33 cellular contexts compared by ENCODE assay signal in the genomic region with DNA sequence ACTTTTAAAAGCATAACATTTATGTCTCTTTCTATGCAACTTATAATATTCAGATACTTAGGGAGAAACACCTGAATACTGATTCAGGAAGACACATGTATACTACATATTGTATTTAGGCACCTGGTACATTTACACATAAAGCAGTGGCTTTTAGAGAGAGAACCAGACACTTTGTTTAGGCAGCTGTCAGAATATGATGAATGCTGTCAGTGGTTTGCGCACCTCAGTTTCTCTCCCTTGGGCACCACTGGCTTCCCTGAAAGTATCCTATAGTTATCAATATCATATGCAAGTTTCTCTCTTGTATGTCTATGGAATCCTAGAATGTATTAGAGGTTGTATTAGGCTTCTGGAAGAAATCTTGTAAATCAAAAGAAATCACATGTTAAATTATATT.
"Had no signal": no experiment of that assay in that cellular context is flagged by ENCODE, and none has a peak within 500 bp of the region (broad histone marks: within the 10 kb centered on the region; RNA-seq: fewer than 3 reads in every experiment).

No MANE protein-coding gene starts in this region.

- H3K4me2 ChIP-seq: KMS-11 had no signal

- DNase-seq: Karpas-422, Kasumi-1, MG63, MM.1S, MV-4-11, NCI-H1048, NCI-H1092, NCI-H1092 treated with DMSO at 0.1 percent for 48 hours, NCI-H1105, NCI-H1105 treated with DMSO at 0.1 percent for 48 hours, NCI-H1417, NCI-H1417 treated with DMSO at 0.1 percent for 48 hours, NCI-H1436, NCI-H1436 treated with DMSO at 0.1 percent for 48 hours, NCI-H1694, NCI-H1694 treated with DMSO at 0.1 percent for 48 hours, NCI-H187, NCI-H187 treated with DMSO at 0.1 percent for 48 hours, NCI-H1930, NCI-H2029, NCI-H2029 treated with DMSO at 0.1 percent for 48 hours, NCI-H2081, NCI-H2081 treated with DMSO at 0.1 percent for 48 hours, NCI-H2107, NCI-H2171, NCI-H2227 treated with DMSO at 0.1 percent for 48 hours, NCI-H226, NCI-H345, NCI-H446, NCI-H446 treated with DMSO at 0.1 percent for 48 hours, NCI-H510A, NCI-H510A treated with DMSO at 0.1 percent for 48 hours had no signal

- H3K36me3 ChIP-seq: MG63 had no signal

- H3K27ac ChIP-seq: KMS-11 had no signal

- H3K27me3 ChIP-seq: MG63 had no signal

- H3K4me3 ChIP-seq: MG63 had no signal

- H3K9ac ChIP-seq: KMS-11 had no signal
